8 cellular contexts compared by ENCODE assay signal in the genomic region with DNA sequence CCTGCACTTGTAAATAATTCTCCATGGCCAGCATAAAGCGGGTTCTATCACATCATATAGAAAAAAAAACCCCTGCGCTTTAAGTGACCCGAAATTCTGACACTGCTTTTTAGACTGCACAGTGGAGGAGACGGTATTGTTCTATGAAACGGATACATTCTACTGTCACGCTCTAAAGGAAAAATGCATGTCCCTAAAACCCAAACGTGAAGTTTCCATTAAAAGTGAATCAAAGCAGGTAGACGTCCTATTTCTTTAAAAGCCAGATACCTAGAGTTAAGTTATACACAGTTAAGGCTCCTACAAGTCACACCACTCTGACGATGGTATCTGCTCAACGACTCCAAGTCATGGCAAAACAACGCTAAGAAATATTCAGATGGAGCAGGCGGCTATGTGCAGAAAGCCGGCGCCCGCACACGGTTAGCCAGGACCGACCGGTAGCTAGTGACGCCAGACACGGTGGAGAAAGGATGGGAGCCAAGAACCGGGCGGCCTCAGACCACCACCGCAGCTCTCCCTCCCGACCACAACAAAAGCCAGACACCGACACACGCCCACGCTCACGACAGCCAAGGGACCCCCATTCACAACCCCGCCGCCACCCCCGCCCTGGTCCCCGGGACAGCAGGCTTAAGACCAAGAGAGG. TPM values are rescaled to one million over a fixed set of nuclear protein-coding genes. Genes with fewer than 3 reads are reported as not detected.
DNase-seq lines count a peak whose midpoint lies in the region; ATAC-seq and TF ChIP-seq lines count a peak whose summit lies in the region.

No MANE protein-coding gene starts in this region.

- DNase-seq in DND-41 (no peak), glutamatergic neuron (no peak), progenitor cell of endocrine pancreas (ENCODE audit: low spot score, unreplicated experiment) (no peak), midbrain (lab: John Stamatoyannopoulos, UW) (no peak), HuH-7 (ENCODE audit: low spot score) (no peak)

- H3K27ac ChIP-seq in DND-41 (ENCODE audit: low read length) (peak overlapping the region; percentile 93), KOPT-K1 (ENCODE audit: low read depth, low read length, poor library complexity, severe bottlenecking) (peak overlapping the region; percentile 97)

- peak overlapping the region; percentile 98 for H3K27ac Mint-ChIP-seq in activated T-helper 17 cell treated with anti-CD3 and anti-CD28 coated beads, Interleukin-2, amount 50 U/mL, for 72 hours
- H3K27ac Mint-ChIP-seq in glutamatergic neuron (ENCODE audit: unreplicated experiment) (peak overlapping the region; percentile 94), progenitor cell of endocrine pancreas (peak overlapping the region; percentile 99)

- TF ChIP-seq CTCF in DND-41 (IDR thresholded peaks at IDR 0.05; ENCODE audit: borderline replicate concordance, extremely low read depth, low read length, poor library complexity, severe bottlenecking) (no peak), glutamatergic neuron (IDR thresholded peaks at IDR 0.05; ENCODE audit: partially characterized antibody, unreplicated experiment) (no peak), progenitor cell of endocrine pancreas (IDR thresholded peaks at IDR 0.05; ENCODE audit: unreplicated experiment) (no peak)

- peak overlapping the region; percentile 95; the same call in 1 of the 2 replicates for H2AFZ ChIP-seq in DND-41 (ENCODE audit: low read depth, low read length)

- no peaks in the 10 kb centered on the region for H3K27me3 ChIP-seq in DND-41 (ENCODE audit: insufficient read depth, low read length, poor library complexity)

- H3K4me1 ChIP-seq in DND-41 (ENCODE audit: insufficient read depth, low read length), result peaks cover 35% of the 10 kb centered on the region

- peaks cover 63% of the 10 kb centered on the region for H3K79me2 ChIP-seq in DND-41 (ENCODE audit: insufficient read depth, low read length)

- no peaks in the 10 kb centered on the region for H3K27me3 Mint-ChIP-seq in activated T-helper 17 cell treated with anti-CD3 and anti-CD28 coated beads, Interleukin-2, amount 50 U/mL, for 72 hours
- H3K27me3 Mint-ChIP-seq in glutamatergic neuron (ENCODE audit: unreplicated experiment) (peaks cover 4% of the 10 kb centered on the region), progenitor cell of endocrine pancreas (no peaks in the 10 kb centered on the region)

- H3K4me3 ChIP-seq in DND-41 (ENCODE audit: low read depth in 1 of 2, low read length in 2 of 2), result peak overlapping the region; percentile 71 to 82

- peaks cover 52% of the 10 kb centered on the region for H3K36me3 Mint-ChIP-seq in activated T-helper 17 cell treated with anti-CD3 and anti-CD28 coated beads, Interleukin-2, amount 50 U/mL, for 72 hours (ENCODE audit: low read depth)
- H3K36me3 Mint-ChIP-seq in glutamatergic neuron (ENCODE audit: unreplicated experiment) (peaks cover 4% of the 10 kb centered on the region), progenitor cell of endocrine pancreas (ENCODE audit: insufficient read depth) (peaks cover 8% of the 10 kb centered on the region)

- H3K36me3 ChIP-seq in DND-41 (ENCODE audit: insufficient read depth, low read length) (peaks cover 33% of the 10 kb centered on the region), KOPT-K1 (ENCODE audit: insufficient read depth, low read length) (peaks cover 28% of the 10 kb centered on the region)

- peak; percentile 46 for ATAC-seq in DND-41 (ENCODE audit: insufficient read depth, low read depth)
- peak; percentile 11 for ATAC-seq in GM21367 (IDR thresholded peaks at IDR 0.05; ENCODE audit: unreplicated experiment)
- peak; percentile 40 for ATAC-seq in activated T-helper 17 cell treated with anti-CD3 and anti-CD28 coated beads, Interleukin-2, amount 50 U/mL, for 72 hours (replicated peaks)

- peak overlapping the region; percentile 97 for H3K4me3 Mint-ChIP-seq in activated T-helper 17 cell treated with anti-CD3 and anti-CD28 coated beads, Interleukin-2, amount 50 U/mL, for 72 hours
- H3K4me3 Mint-ChIP-seq in glutamatergic neuron (ENCODE audit: unreplicated experiment) (peak overlapping the region; percentile 97), progenitor cell of endocrine pancreas (ENCODE audit: low read depth) (peak overlapping the region; percentile 96)

- peaks cover 43% of the 10 kb centered on the region for H4K20me1 ChIP-seq in DND-41 (ENCODE audit: insufficient read depth, low read length)

- no peaks in the 10 kb centered on the region for H3K9me3 Mint-ChIP-seq in activated T-helper 17 cell treated with anti-CD3 and anti-CD28 coated beads, Interleukin-2, amount 50 U/mL, for 72 hours
- peaks cover 4% of the 10 kb centered on the region for H3K9me3 Mint-ChIP-seq in glutamatergic neuron (ENCODE audit: unreplicated experiment)
- H3K9me3 Mint-ChIP-seq in progenitor cell of endocrine pancreas (ENCODE audit: low read depth), result no peaks in the 10 kb centered on the region

- H3K9ac ChIP-seq in DND-41 (ENCODE audit: low read depth, low read length), result peak overlapping the region; percentile 95

- peak overlapping the region; percentile 91 for H3K4me2 ChIP-seq in DND-41 (ENCODE audit: insufficient read depth, low read length)

- peaks cover 22% of the 10 kb centered on the region for H3K4me1 Mint-ChIP-seq in activated T-helper 17 cell treated with anti-CD3 and anti-CD28 coated beads, Interleukin-2, amount 50 U/mL, for 72 hours
- H3K4me1 Mint-ChIP-seq in glutamatergic neuron (ENCODE audit: low read depth, unreplicated experiment) (peaks cover 8% of the 10 kb centered on the region), progenitor cell of endocrine pancreas (ENCODE audit: low read depth) (peaks cover 14% of the 10 kb centered on the region)

- H3K9me3 ChIP-seq in DND-41 (ENCODE audit: insufficient read depth, low read length, severe bottlenecking) (no peaks in the 10 kb centered on the region), KOPT-K1 (ENCODE audit: insufficient read depth, low read length, poor library complexity, severe bottlenecking) (no peaks in the 10 kb centered on the region)

RNA-seq across cellular contexts. Expression of gene SKP1, which starts 0.8 kb away (rescaled TPM):
- 100 to 1,000 TPM; 152 to 209 TPM for total RNA-seq in activated T-helper 17 cell treated with anti-CD3 and anti-CD28 coated beads, Interleukin-2, amount 50 U/mL, for 72 hours
- total RNA-seq in glutamatergic neuron (ENCODE audit: unreplicated experiment) (345 TPM), progenitor cell of endocrine pancreas (339 and 358 TPM in 2 replicates)

RNA-seq across cellular contexts. Expression of gene PPP2CA, which starts 49.9 kb away (rescaled TPM):
- total RNA-seq in activated T-helper 17 cell treated with anti-CD3 and anti-CD28 coated beads, Interleukin-2, amount 50 U/mL, for 72 hours, result 100 to 1,000 TPM; 101 to 164 TPM
- total RNA-seq in glutamatergic neuron (ENCODE audit: unreplicated experiment) (193 TPM), progenitor cell of endocrine pancreas (157 and 164 TPM in 2 replicates)
